In the genomic region with DNA sequence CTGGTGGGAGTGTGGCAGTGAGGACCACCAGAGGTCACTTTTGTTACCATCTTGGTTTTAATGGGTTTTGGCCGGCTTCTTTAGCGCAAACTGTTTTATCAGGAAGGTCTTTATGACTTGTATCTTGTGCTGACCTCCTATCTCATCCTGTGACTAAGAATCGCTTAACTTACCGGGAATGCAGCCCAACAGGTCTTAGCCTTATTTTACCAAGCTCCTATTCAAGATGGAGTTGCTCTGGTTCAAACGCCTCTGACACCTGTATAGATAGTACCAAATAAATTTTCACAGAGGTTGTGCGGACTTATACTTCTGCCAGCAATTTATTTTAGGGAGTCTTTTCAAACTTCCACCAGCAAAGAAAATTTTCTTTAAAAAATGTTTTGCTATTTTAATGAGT, we compare ENCODE assay signal across 25 cellular contexts. TPM values are rescaled to one million over a fixed set of nuclear protein-coding genes. Genes with fewer than 3 reads are reported as not detected.
DNase-seq lines count a peak whose midpoint lies in the region; ATAC-seq, FAIRE-seq and TF ChIP-seq lines count a peak whose summit lies in the region.
"Had no signal": no experiment of that assay in that cellular context is flagged by ENCODE, and none has a peak within 500 bp of the region (broad histone marks: within the 10 kb centered on the region; RNA-seq: fewer than 3 reads in every experiment).

No MANE protein-coding gene starts in this region.

- H3K18ac ChIP-seq in mesendoderm (ENCODE audit: low read length): no peak overlapping the region

- no peaks in the 10 kb centered on the region for H3K79me1 ChIP-seq in mesendoderm (ENCODE audit: low read length)

- H4K5ac ChIP-seq in mesendoderm (ENCODE audit: low read length): no peak overlapping the region

- WGBS in esophagus muscularis mucosa: 83% methylated on average over 6 of the region's 6 CpGs
- WGBS in mesendoderm (ENCODE audit: extremely low coverage, insufficient coverage, low lambda C conversion rate): no CpG with 5 or more reads among the region's 6 CpGs

- ATAC-seq in GM23338: peak; percentile 53
- ATAC-seq in GM21737 (IDR thresholded peaks at IDR 0.05; ENCODE audit: unreplicated experiment): no peak
- ATAC-seq in HG03432 (IDR thresholded peaks at IDR 0.05; ENCODE audit: unreplicated experiment): no peak

- H3K27me3 ChIP-seq in GM23338 (ENCODE audit: insufficient read depth): no peaks in the 10 kb centered on the region
- no peaks in the 10 kb centered on the region for H3K27me3 ChIP-seq in bronchial epithelial cell (ENCODE audit: control insufficient read depth, insufficient read depth, low read length)
- peaks cover 0 to 7% (median 0%) of the 10 kb centered on the region in 4 donors for H3K27me3 ChIP-seq in esophagus muscularis mucosa
- H3K27me3 ChIP-seq in mesendoderm (ENCODE audit: insufficient read depth, low read length, poor library complexity): no peaks in the 10 kb centered on the region
- H3K27me3 ChIP-seq: BE2C; BLaER1 treated with 17β-estradiol and CSF1 and Interleukin-3, amounts not matched to agents 10 nM and 100 nM had no signal

- no peaks in the 10 kb centered on the region for H3F3A ChIP-seq in GM23338 (replicated peaks; ENCODE audit: low read depth)

- H2BK120ac ChIP-seq in mesendoderm (ENCODE audit: low read depth, low read length): no peak overlapping the region

- H3K4me1 ChIP-seq in GM23338 (ENCODE audit: insufficient read depth) (peaks cover 22% of the 10 kb centered on the region; the same call in 1 of the 2 replicates), esophagus muscularis mucosa (no peaks in the 10 kb centered on the region), mesendoderm (ENCODE audit: control insufficient read depth, low read depth, low read length) (no peaks in the 10 kb centered on the region)
- H3K4me1 ChIP-seq: BE2C; BLaER1 treated with 17β-estradiol and CSF1 and Interleukin-3, amounts not matched to agents 10 nM and 100 nM had no signal

- H2AFZ ChIP-seq in GM23338: no peak overlapping the region
- H2AFZ ChIP-seq: GM23248 had no signal

- H3K36me3 ChIP-seq in GM23338 (ENCODE audit: insufficient read depth) (no peaks in the 10 kb centered on the region), bronchial epithelial cell (ENCODE audit: control insufficient read depth, insufficient read depth, low read length) (no peaks in the 10 kb centered on the region), esophagus muscularis mucosa (no peaks in the 10 kb centered on the region), mesendoderm (ENCODE audit: control insufficient read depth, insufficient read depth, low read length) (no peaks in the 10 kb centered on the region)
- H3K36me3 ChIP-seq: BE2C; BLaER1 treated with 17β-estradiol and CSF1 and Interleukin-3, amounts not matched to agents 10 nM and 100 nM; HAP-1 had no signal

- intact Hi-C loops in esophagus muscularis mucosa (cut with DNase I): no loop called here

- no peaks in the 10 kb centered on the region; the same call in 1 of the 2 replicates for H3K9me2 ChIP-seq in GM23338 (ENCODE audit: insufficient read depth)

- H3K9me3 ChIP-seq in esophagus muscularis mucosa: peaks cover 0 to 3% (median 0%) of the 10 kb centered on the region in 4 donors
- H3K9me3 ChIP-seq: BE2C, HAP-1 had no signal

- no peak overlapping the region for H2AK5ac ChIP-seq in mesendoderm (ENCODE audit: low read length)

- peaks cover 25% of the 10 kb centered on the region for H3K4me1 Mint-ChIP-seq in GM23338
- H3K4me1 Mint-ChIP-seq: CD14-positive monocyte; CD8-positive, alpha-beta memory T cell had no signal

- DNase-seq in GM23338 (ENCODE audit: low spot score): peak; percentile 42
- peak; percentile 68 for DNase-seq in bronchial epithelial cell (ENCODE audit: low read depth)
- peak; percentile 14 for DNase-seq in esophagus muscularis mucosa (ENCODE audit: extremely low spot score)
- DNase-seq in mesendoderm: peak; percentile 44
- no peak for DNase-seq in DMS153 (lab: John Stamatoyannopoulos, UW)
- DNase-seq in islet precursor cell: no peak
- DNase-seq: AML-193; BE2C; CD4-positive, alpha-beta T cell; CD8-positive, alpha-beta memory T cell; DMS 273 treated with DMSO at 0.1 percent for 48 hours; DND-41; GM23248; HFFc6 had no signal

- no peak overlapping the region for H3K23ac ChIP-seq in mesendoderm (ENCODE audit: low read length)

- TF ChIP-seq POLR2A in esophagus muscularis mucosa (IDR thresholded peaks at IDR 0.05; ENCODE audit: low read depth): no peak

- H3K79me2 ChIP-seq in GM23338 (replicated peaks; ENCODE audit: insufficient read depth) (no peaks in the 10 kb centered on the region), mesendoderm (ENCODE audit: control insufficient read depth, insufficient read depth, low read length) (no peaks in the 10 kb centered on the region)

- peak overlapping the region; percentile 44 for H3K4me2 ChIP-seq in GM23338
- H3K4me2 ChIP-seq in mesendoderm (ENCODE audit: low read length): no peak overlapping the region
- H3K4me2 ChIP-seq: BLaER1 treated with 17β-estradiol and CSF1 and Interleukin-3, amounts not matched to agents 10 nM and 100 nM had no signal

- no peak for TF ChIP-seq EP300 in esophagus muscularis mucosa (IDR thresholded peaks at IDR 0.05)

- H3K4me3 Mint-ChIP-seq in GM23338: no peak overlapping the region
- H3K4me3 Mint-ChIP-seq: CD14-positive monocyte; CD4-positive, alpha-beta T cell; CD8-positive, alpha-beta memory T cell; HFFc6 had no signal

- TF ChIP-seq CTCF in GM23338 (conservative IDR thresholded peaks at IDR 0.05; ENCODE audit: low read depth in 2 of 2) (peak in 1 of 2 experiments; percentile 28; a peak in 1 of 4 replicates), bronchial epithelial cell (IDR thresholded peaks at IDR 0.05; ENCODE audit: insufficient read depth, low read length, severe bottlenecking) (no peak), esophagus muscularis mucosa (IDR thresholded peaks at IDR 0.05) (no peak)

- H3K4me3 ChIP-seq in GM23338: no peak overlapping the region
- no peak overlapping the region for H3K4me3 ChIP-seq in bronchial epithelial cell (ENCODE audit: low read depth, low read length)
- no peak overlapping the region for H3K4me3 ChIP-seq in esophagus muscularis mucosa
- H3K4me3 ChIP-seq in mesendoderm (ENCODE audit: low read length): no peak overlapping the region
- H3K4me3 ChIP-seq: BLaER1 treated with 17β-estradiol and CSF1 and Interleukin-3, amounts not matched to agents 10 nM and 100 nM; GM23248; HAP-1 had no signal

- H4K8ac ChIP-seq in mesendoderm (ENCODE audit: low read depth, low read length): no peak overlapping the region

- H3K9me3 Mint-ChIP-seq in GM23338: peaks cover 6% of the 10 kb centered on the region; the same call in 1 of the 3 replicates
- H3K9me3 Mint-ChIP-seq: CD4-positive, alpha-beta T cell; HFFc6 had no signal

- H4K20me1 ChIP-seq in GM23338 (replicated peaks; ENCODE audit: insufficient read depth): no peaks in the 10 kb centered on the region
- H4K20me1 ChIP-seq: BLaER1 treated with 17β-estradiol and CSF1 and Interleukin-3, amounts not matched to agents 10 nM and 100 nM had no signal

- H3K27ac Mint-ChIP-seq in GM23338: peak overlapping the region; percentile 69; the same call in 1 of the 2 replicates
- H3K27ac Mint-ChIP-seq: CD14-positive monocyte; CD4-positive, alpha-beta T cell; CD8-positive, alpha-beta memory T cell; HFFc6 had no signal

- H3K36me3 Mint-ChIP-seq in GM23338 (ENCODE audit: low read depth): peaks cover 2% of the 10 kb centered on the region; the same call in 1 of the 3 replicates
- H3K36me3 Mint-ChIP-seq: CD14-positive monocyte; CD8-positive, alpha-beta memory T cell had no signal

- H3K4ac ChIP-seq in mesendoderm (ENCODE audit: low read depth, low read length): no peak overlapping the region

- no peak overlapping the region for H3K9ac ChIP-seq in mesendoderm (ENCODE audit: low read length)
- H3K9ac ChIP-seq: BLaER1 treated with 17β-estradiol and CSF1 and Interleukin-3, amounts not matched to agents 10 nM and 100 nM; GM23248 had no signal

- H2BK5ac ChIP-seq in mesendoderm (ENCODE audit: low read length): no peak overlapping the region

- no peak overlapping the region for H2BK15ac ChIP-seq in mesendoderm (replicated peaks; ENCODE audit: low read depth)

- peaks cover 5% of the 10 kb centered on the region for H3K27me3 Mint-ChIP-seq in GM23338 (ENCODE audit: insufficient read depth, low read depth, poor library complexity)

- H3K27ac ChIP-seq in GM23338 (ENCODE audit: low read depth) (0 out of 2 replicates have a peak overlapping the region, but pooled peaks have one; percentile 26), esophagus muscularis mucosa (replicated peaks in 1 of 4) (no peak overlapping the region), mesendoderm (ENCODE audit: low read depth, low read length) (no peak overlapping the region)
- H3K27ac ChIP-seq: 22Rv1; BLaER1 treated with 17β-estradiol and CSF1 and Interleukin-3, amounts not matched to agents 10 nM and 100 nM; GM23248 had no signal

- FAIRE-seq in bronchial epithelial cell (lab: Jason Lieb, UNC): no peak
- FAIRE-seq: A204.1, D721Med, G401.6, GM12892, H54 had no signal

- no peak overlapping the region for H3K56ac ChIP-seq in mesendoderm (ENCODE audit: low read length)

TF ChIP-seq in GM23338, 12 proteins besides CTCF, POLR2A, EP300 and RAD21 (continues in another document):
- TF ChIP-seq NANOG (IDR thresholded peaks at IDR 0.05; ENCODE audit: borderline replicate concordance): no peak

RNA-seq across cellular contexts. Expression of gene SLCO3A1, which starts 13.6 kb away (rescaled TPM):
- 9.4 and 11.5 TPM in 2 replicates for total RNA-seq in GM23338 (2014; rRNA removed; shearing (Covaris generic))
- 7.3 and 10.7 TPM in 2 replicates for polyA plus RNA-seq in GM23338 (2016; fragmentation: Nextera tagmentation; extraction: Ambion mirVana)
- total RNA-seq in bronchial epithelial cell (3.8 and 4.5 TPM in 2 replicates), esophagus muscularis mucosa (10 to 100 TPM in 3 of 4 donors, 1 to 10 TPM in 1; 5.6 to 17.5 (median 12.3) TPM)
- polyA plus RNA-seq in mesendoderm (2013, experiment 1 of 2): 6.7 TPM
- polyA plus RNA-seq in mesendoderm (2013, experiment 2 of 2): 6.6 TPM

Comparison
In these comparisons a context has a peak if more than half of its experiments do, and no peak if none do; other contexts are left out.
1. DNase-seq: peak in GM23338 (single experiment), bronchial epithelial cell (single experiment), esophagus muscularis mucosa (single experiment) and mesendoderm (single experiment); none in DMS153 (single experiment) and islet precursor cell (single experiment).